ENCODE assay signal across 8 cellular contexts in genomic region chr16:9159839-9160550, GRCh38.
DNase-seq lines count a peak whose midpoint lies in the region; ATAC-seq, FAIRE-seq and TF ChIP-seq lines count a peak whose summit lies in the region.

No MANE protein-coding gene starts in this region.

- H3K4me3 ChIP-seq in SJCRH30 (no peak overlapping the region), choroid plexus epithelial cell (ENCODE audit: low read depth, low read length) (no peak overlapping the region), liver (ENCODE audit: low read depth in 1 of 3, low read length in 3 of 3) (no peak overlapping the region), stomach (no peak overlapping the region)

- H3K36me3 ChIP-seq in SJCRH30 (no peaks in the 10 kb centered on the region), liver (ENCODE audit: control insufficient read depth in 4 of 4, insufficient read depth in 3 of 4, low read depth in 1 of 4, low read length in 3 of 4) (no peaks in the 10 kb centered on the region), stomach (no peaks in the 10 kb centered on the region)

- intact Hi-C loops in stomach (cut with DNase I; ENCODE audit: low total_unique reads), result no loop called here

- TF ChIP-seq POLR2A in stomach (IDR thresholded peaks at IDR 0.05), result no peak
- TF ChIP-seq POLR2A in GM18505 (IDR thresholded peaks at IDR 0.05; ENCODE audit: borderline replicate concordance, extremely low read depth, insufficient read depth, insufficient read length), result no peak

- peak; percentile 55 for FAIRE-seq in HTR-8/SVneo (lab: Jason Lieb, UNC)

- H3K27ac ChIP-seq in SJCRH30 (no peak overlapping the region), liver (ENCODE audit: low read depth in 1 of 2, low read length in 2 of 2) (no peak overlapping the region), stomach (no peak overlapping the region)

- ATAC-seq in GM18505 (IDR thresholded peaks at IDR 0.05; ENCODE audit: unreplicated experiment), result no peak

- peak; percentile 90 to 95 for TF ChIP-seq RAD21 in liver (IDR thresholded peaks at IDR 0.05)

- 12% methylated on average over 15 of the region's 15 CpGs for WGBS in liver
- 9 to 15% (median 13%) methylated on average over 15 of the region's 15 CpGs for WGBS in stomach, 5 donors

- peak; percentile 94 for TF ChIP-seq CTCF in choroid plexus epithelial cell (conservative IDR thresholded peaks at IDR 0.05; ENCODE audit: low read depth, low read length)
- peak; percentile 69 for TF ChIP-seq CTCF in liver (IDR thresholded peaks at IDR 0.05; ENCODE audit: low read depth, low read length, missing input control)
- peak in 5 of 7 experiments; percentile 24 to 57 (median 38) for TF ChIP-seq CTCF in stomach (IDR thresholded peaks at IDR 0.05)

- H3K27me3 ChIP-seq in SJCRH30, result no peaks in the 10 kb centered on the region
- H3K27me3 ChIP-seq in liver (ENCODE audit: control insufficient read depth in 4 of 4, insufficient read depth in 4 of 4, low read length in 3 of 4), result no peaks in the 10 kb centered on the region
- H3K27me3 ChIP-seq in stomach, result peaks cover 0 to 44% (median 0%) of the 10 kb centered on the region in 3 donors

- H3K9ac ChIP-seq in liver (ENCODE audit: low read depth in 1 of 2, low read length in 2 of 2), result no peak overlapping the region

- DNase-seq in NCI-H1417 (lab: John Stamatoyannopoulos, UW) (peak; percentile 9 to 75 (median 43)), NCI-H1417 treated with DMSO at 0.1 percent for 48 hours (lab: John Stamatoyannopoulos, UW) (no peak), HTR-8/SVneo (ENCODE audit: insufficient read length, low spot score) (peak; percentile 81), SJCRH30 (peak; percentile 43 to 70), choroid plexus epithelial cell (ENCODE audit: low read depth) (peak; percentile 79), stomach (peak; percentile 57)

- H3K4me1 ChIP-seq in SJCRH30 (no peaks in the 10 kb centered on the region), liver (ENCODE audit: control insufficient read depth in 4 of 4, insufficient read depth in 4 of 4, low read length in 3 of 4) (peaks cover 0 to 2% (median 0%) of the 10 kb centered on the region in 4 donors), stomach (peaks cover 0 to 7% (median 2%) of the 10 kb centered on the region in 4 donors)

- H3K9me3 ChIP-seq in SJCRH30 (replicated peaks), result no peaks in the 10 kb centered on the region
- no peaks in the 10 kb centered on the region for H3K9me3 ChIP-seq in liver (ENCODE audit: control insufficient read depth in 4 of 4, low read length in 3 of 4)
- H3K9me3 ChIP-seq in stomach, result no peaks in the 10 kb centered on the region

- TF ChIP-seq EP300 in stomach (IDR thresholded peaks at IDR 0.05), result no peak

TF ChIP-seq in liver, 16 proteins besides CTCF, POLR2A, EP300 and RAD21:
- no peak for TF ChIP-seq REST (IDR thresholded peaks at IDR 0.05)
- TF ChIP-seq HNF4A (conservative IDR thresholded peaks at IDR 0.05), result no peak
- TF ChIP-seq TAF1 (conservative IDR thresholded peaks at IDR 0.05), result no peak
- TF ChIP-seq ATF3 (IDR thresholded peaks at IDR 0.05), result no peak
- no peak for TF ChIP-seq FOXA1 (IDR thresholded peaks at IDR 0.05)
- TF ChIP-seq FOXA2 (IDR thresholded peaks at IDR 0.05), result no peak
- TF ChIP-seq NR2F2 (IDR thresholded peaks at IDR 0.05), result no peak
- no peak for TF ChIP-seq ZBTB33 (IDR thresholded peaks at IDR 0.05)
- no peak for TF ChIP-seq JUND (IDR thresholded peaks at IDR 0.05)
- no peak for TF ChIP-seq HNF4G (IDR thresholded peaks at IDR 0.05)
- TF ChIP-seq GABPA (IDR thresholded peaks at IDR 0.05 in 1 of 2, conservative IDR thresholded peaks at IDR 0.05 in 1 of 2), result no peak
- no peak for TF ChIP-seq YY1 (IDR thresholded peaks at IDR 0.05)
- TF ChIP-seq SP1 (IDR thresholded peaks at IDR 0.05), result no peak
- TF ChIP-seq RXRA (IDR thresholded peaks at IDR 0.05), result no peak

Comparison
In these comparisons a context has a peak if more than half of its experiments do, and no peak if none do; other contexts are left out.
1. CTCF ChIP-seq: peak in every context shown above with its lines; median percentile 94 in choroid plexus epithelial cell; 69 in liver; 38 in stomach.